14 cellular contexts compared by ENCODE assay signal in the genomic region with DNA sequence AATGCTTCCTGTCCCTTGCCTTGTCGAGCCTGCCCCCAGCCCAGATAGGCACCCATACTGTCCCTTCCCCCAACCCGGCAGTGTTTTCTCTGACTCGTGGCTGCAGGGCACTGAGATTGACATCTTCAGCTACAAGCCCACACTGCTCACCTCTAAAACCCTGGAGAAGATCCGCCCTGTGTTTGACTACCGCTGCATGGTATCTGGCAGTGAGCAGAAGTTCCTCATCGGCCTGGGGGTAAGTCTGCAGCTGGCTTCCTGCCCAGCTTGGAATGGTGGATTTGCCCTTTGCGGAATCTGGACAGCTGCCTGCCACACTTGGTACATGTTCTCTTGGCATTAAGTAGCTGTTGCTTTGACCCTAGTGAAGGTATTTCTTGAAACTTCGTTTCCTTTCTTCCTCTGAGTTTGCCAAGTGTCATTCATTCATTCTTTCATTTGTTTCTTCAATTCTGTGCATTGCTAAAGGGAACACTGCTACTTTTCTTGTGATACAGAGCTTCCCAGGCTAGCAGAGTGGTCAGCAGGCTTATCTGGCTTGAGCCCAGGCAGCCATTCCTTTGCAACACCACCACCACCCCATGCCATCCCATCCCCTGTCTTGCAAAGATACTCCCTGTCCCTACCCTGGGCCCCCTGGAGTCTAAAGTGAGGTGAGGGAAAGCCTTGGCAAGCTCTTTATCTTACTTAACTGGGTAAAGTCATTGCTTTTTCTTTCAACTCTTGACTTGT. TPM values are rescaled to one million over a fixed set of nuclear protein-coding genes. Genes with fewer than 3 reads are reported as not detected.
A peak's percentile ranks its signal among the peaks of the same experiment; 100 is the strongest.
DNase-seq lines count a peak whose midpoint lies in the region; ATAC-seq and TF ChIP-seq lines count a peak whose summit lies in the region.
"Had no signal": no experiment of that assay in that cellular context is flagged by ENCODE, and none has a peak within 500 bp of the region (broad histone marks: within the 10 kb centered on the region; RNA-seq: fewer than 3 reads in every experiment).

No MANE protein-coding gene starts in this region.

- no peaks in the 10 kb centered on the region for H3K9me3 ChIP-seq in RWPE2 (ENCODE audit: severe bottlenecking)
- H3K9me3 ChIP-seq in transverse colon, result no peaks in the 10 kb centered on the region
- H3K9me3 ChIP-seq: SJSA1 had no signal

- peak; percentile 80 for DNase-seq in EL
- DNase-seq in RWPE2 (ENCODE audit: low spot score), result peak; percentile 70
- DNase-seq in epithelial cell of esophagus (ENCODE audit: low read depth), result peak; percentile 90
- DNase-seq in midbrain (lab: John Stamatoyannopoulos, UW), result peak; percentile 44
- no peak for DNase-seq in transverse colon
- DNase-seq in effector CD8-positive, alpha-beta T cell (lab: John Stamatoyannopoulos, UW), result no peak
- DNase-seq: CD8-positive, alpha-beta memory T cell; central memory CD4-positive, alpha-beta T cell; NCI-H1436 treated with DMSO at 0.1 percent for 48 hours; trophoblast cell had no signal

- WGBS in transverse colon (ENCODE audit: low coverage in 1 of 2), 2 donors, result 75% methylated on average over 1 to 8 of the region's 8 CpGs

- intact Hi-C loops in transverse colon (cut with DNase I; ENCODE audit: low total_unique reads), result no loop called here

- in situ Hi-C loops in transverse colon (cut with MboI; ENCODE audit: low pct_ligation_motif_present in 1 of 4, low pct_unique_long_range_greater_than_20kb in 1 of 4, low sequenced_read_pairs in 3 of 4), result no loop called here

- peaks cover 10% of the 10 kb centered on the region for H3K4me1 ChIP-seq in RWPE2 (ENCODE audit: insufficient read depth, poor library complexity, severe bottlenecking)
- H3K4me1 ChIP-seq in transverse colon, result no peaks in the 10 kb centered on the region
- H3K4me1 ChIP-seq: SJSA1 had no signal

- H3K27me3 ChIP-seq in RWPE2 (ENCODE audit: insufficient read depth, poor library complexity, severe bottlenecking), result no peaks in the 10 kb centered on the region
- H3K27me3 ChIP-seq in transverse colon, result no peaks in the 10 kb centered on the region
- H3K27me3 ChIP-seq: hepatocyte, SJSA1 had no signal

- H3K27ac ChIP-seq in RWPE2 (ENCODE audit: poor library complexity, severe bottlenecking), result peak overlapping the region; percentile 22
- peak overlapping the region in 1 of 4 donors; percentile 8 for H3K27ac ChIP-seq in transverse colon
- H3K27ac ChIP-seq: hepatocyte, SJSA1 had no signal

- no peak for TF ChIP-seq POLR2A in transverse colon (IDR thresholded peaks at IDR 0.05)

- H3K36me3 ChIP-seq in RWPE2 (ENCODE audit: low read depth), result peaks cover 51% of the 10 kb centered on the region
- peaks cover 0 to 38% (median 10%) of the 10 kb centered on the region in 4 donors for H3K36me3 ChIP-seq in transverse colon

- no peak for TF ChIP-seq EP300 in transverse colon (IDR thresholded peaks at IDR 0.05; ENCODE audit: low read depth)

- TF ChIP-seq CTCF in RWPE2 (IDR thresholded peaks at IDR 0.05; ENCODE audit: poor library complexity, severe bottlenecking) (no peak), epithelial cell of esophagus (IDR thresholded peaks at IDR 0.05; ENCODE audit: insufficient read depth, low read depth, low read length, missing control alignments) (no peak), transverse colon (IDR thresholded peaks at IDR 0.05) (no peak)

- peak; percentile 94 for ATAC-seq in RWPE2 (ENCODE audit: low read depth)
- ATAC-seq in HG02852 (IDR thresholded peaks at IDR 0.05; ENCODE audit: unreplicated experiment), result no peak
- no peak for ATAC-seq in HG03439 (IDR thresholded peaks at IDR 0.05; ENCODE audit: unreplicated experiment)

- H3K4me3 ChIP-seq in RWPE2 (ENCODE audit: severe bottlenecking) (no peak overlapping the region), epithelial cell of esophagus (ENCODE audit: low read length) (no peak overlapping the region), transverse colon (no peak overlapping the region)
- H3K4me3 ChIP-seq: hepatocyte, SJSA1 had no signal

RNA-seq across cellular contexts. Expression of gene CCDC167, which starts 26.2 kb away (rescaled TPM):
- 10 to 100 TPM in 2 of 4 donors, not detected in 2; 16.9 to 21.8 TPM for total RNA-seq in transverse colon

RNA-seq across cellular contexts. Expression of gene CMTR1, which starts 40.5 kb away (rescaled TPM):
- total RNA-seq in transverse colon, result 10 to 100 TPM; 16.5 to 40.6 (median 24.9) TPM

Comparison
In these comparisons a context has a peak if more than half of its experiments do, and no peak if none do; other contexts are left out.
1. DNase-seq: peak in EL (single experiment), RWPE2 (single experiment), epithelial cell of esophagus (single experiment) and midbrain (single experiment); none in transverse colon (single experiment) and effector CD8-positive, alpha-beta T cell (single experiment).